Comparison of ENCODE assay signal across 16 cellular contexts in genomic region chr6:36508532-36508931, GRCh38. TPM values are rescaled to one million over a fixed set of nuclear protein-coding genes. Genes with fewer than 3 reads are reported as not detected.
DNase-seq lines count a peak whose midpoint lies in the region; ATAC-seq and TF ChIP-seq lines count a peak whose summit lies in the region.
"Had no signal": no experiment of that assay in that cellular context is flagged by ENCODE, and none has a peak within 500 bp of the region (broad histone marks: within the 10 kb centered on the region; RNA-seq: fewer than 3 reads in every experiment).

No MANE protein-coding gene starts in this region.

- peak overlapping the region; percentile 37 for H3K23ac ChIP-seq in neuronal stem cell (ENCODE audit: low read depth, low read length, poor library complexity)

- CTCF ChIA-PET in CD4-positive, alpha-beta memory T cell (lab: Charles Lee; ENCODE audit: partially characterized antibody): interaction anchor here (1.3 to 1.6 kb wide), 2 partner anchors 10 to 12 kb away, joined by 3 to 5 read pairs; no protein-coding TSS in a partner anchor
- CTCF ChIA-PET in T-cell (lab: Charles Lee): interaction anchor here in 1 of 2 donors (0.5 kb wide), 1 partner anchor 92 kb away, joined by 6 read pairs; no protein-coding TSS in a partner anchor

- H3K27ac ChIP-seq in CD4-positive, alpha-beta memory T cell (ENCODE audit: low read depth, low read length): no peak overlapping the region
- H3K27ac ChIP-seq in neuronal stem cell (replicated peaks; ENCODE audit: low read length) (no peak overlapping the region), left ventricle myocardium inferior (replicated peaks) (no peak overlapping the region)
- H3K27ac ChIP-seq: C4-2B had no signal

- H3K4ac ChIP-seq in neuronal stem cell (ENCODE audit: low read length): no peak overlapping the region

- no peak overlapping the region for H2BK12ac ChIP-seq in neuronal stem cell (ENCODE audit: low read length)

- no peaks in the 10 kb centered on the region for H3K27me3 ChIP-seq in CD4-positive, alpha-beta memory T cell (ENCODE audit: insufficient read depth, low read length)
- H3K27me3 ChIP-seq in neuronal stem cell (ENCODE audit: control insufficient read depth in 3 of 3, insufficient read depth in 3 of 3, low read depth in 1 of 3, low read length in 3 of 3) (no peaks in the 10 kb centered on the region), left ventricle myocardium inferior (ENCODE audit: low read depth) (no peaks in the 10 kb centered on the region)
- H3K27me3 ChIP-seq: BE2C had no signal

- H4K91ac ChIP-seq in neuronal stem cell (ENCODE audit: low read depth, low read length, poor library complexity): no peak overlapping the region

- peak overlapping the region in 4 of 7 donors; percentile 3 to 64 (median 52) for H3K27ac Mint-ChIP-seq in CD4-positive, alpha-beta memory T cell
- peak overlapping the region; percentile 36 to 84 for H3K27ac Mint-ChIP-seq in T-cell
- no peak overlapping the region for H3K27ac Mint-ChIP-seq in chondrocyte (ENCODE audit: unreplicated experiment)
- H3K27ac Mint-ChIP-seq: GM23338 had no signal

- peaks cover 41 to 73% of the 10 kb centered on the region in 2 donors for H3K36me3 Mint-ChIP-seq in CD4-positive, alpha-beta memory T cell
- H3K36me3 Mint-ChIP-seq in T-cell (peaks cover 55% of the 10 kb centered on the region), chondrocyte (ENCODE audit: low read depth) (peaks cover 25% of the 10 kb centered on the region)

- no peak overlapping the region for H3K4me3 ChIP-seq in CD4-positive, alpha-beta memory T cell (ENCODE audit: low read length in 2 of 2)
- H3K4me3 ChIP-seq in neuronal stem cell (ENCODE audit: low read length in 2 of 2) (peak overlapping the region in 1 of 2 donors; percentile 16), left ventricle myocardium inferior (no peak overlapping the region)
- H3K4me3 ChIP-seq: GM23338 had no signal

- no peak overlapping the region for H2BK15ac ChIP-seq in neuronal stem cell (ENCODE audit: low read length)

- TF ChIP-seq CTCF in chondrocyte (IDR thresholded peaks at IDR 0.05) (no peak), left ventricle myocardium inferior (IDR thresholded peaks at IDR 0.05; ENCODE audit: borderline replicate concordance) (no peak)

- H3K14ac ChIP-seq in neuronal stem cell (ENCODE audit: low read length): peak overlapping the region; percentile 0

- H3K27me3 Mint-ChIP-seq in CD4-positive, alpha-beta memory T cell: no peaks in the 10 kb centered on the region
- no peaks in the 10 kb centered on the region for H3K27me3 Mint-ChIP-seq in T-cell
- no peaks in the 10 kb centered on the region for H3K27me3 Mint-ChIP-seq in chondrocyte (ENCODE audit: low read depth)

- peaks cover 33% of the 10 kb centered on the region for H3K4me1 ChIP-seq in CD4-positive, alpha-beta memory T cell (ENCODE audit: insufficient read depth, low read length)
- H3K4me1 ChIP-seq in neuronal stem cell (ENCODE audit: control insufficient read depth in 2 of 2, insufficient read depth in 1 of 2, low read depth in 1 of 2, low read length in 2 of 2): no peaks in the 10 kb centered on the region
- peaks cover 15% of the 10 kb centered on the region for H3K4me1 ChIP-seq in left ventricle myocardium inferior
- H3K4me1 ChIP-seq: BE2C had no signal

- H3K9ac ChIP-seq in neuronal stem cell (ENCODE audit: low read depth, low read length, poor library complexity): no peak overlapping the region

- H4K8ac ChIP-seq in neuronal stem cell (ENCODE audit: low read depth, low read length): no peak overlapping the region

- ATAC-seq in T-cell (replicated peaks in 1 of 4) (peak in 1 of 4 experiments; percentile 15), left lobe of liver (peak; percentile 68), HG03159 (IDR thresholded peaks at IDR 0.05; ENCODE audit: unreplicated experiment) (no peak), GM21423 (IDR thresholded peaks at IDR 0.05; ENCODE audit: unreplicated experiment) (no peak)
- ATAC-seq: GM23338 had no signal

- H2BK5ac ChIP-seq in neuronal stem cell (ENCODE audit: low read length): no peak overlapping the region

- H3K9me3 Mint-ChIP-seq in CD4-positive, alpha-beta memory T cell: no peaks in the 10 kb centered on the region
- H3K9me3 Mint-ChIP-seq in T-cell: no peaks in the 10 kb centered on the region
- no peaks in the 10 kb centered on the region for H3K9me3 Mint-ChIP-seq in chondrocyte (ENCODE audit: low read depth)

- intact Hi-C loops in CD4-positive, alpha-beta memory T cell (cut with micrococcal nuclease): loop anchor here (5.0 kb wide), 2 partner anchors 39 to 86 kb away; partner anchors contain the start of gene STK38
- intact Hi-C loops in left ventricle myocardium inferior (cut with micrococcal nuclease): no loop called here

- POLR2A ChIA-PET in CD4-positive, alpha-beta memory T cell (lab: Charles Lee; ENCODE audit: partially characterized antibody): interaction anchor here (1.1 to 4.4 kb wide), 6 partner anchors 8 to 88 kb away, joined by 3 to 28 read pairs (median 4); no protein-coding TSS in a partner anchor
- POLR2A ChIA-PET in T-cell (lab: Charles Lee): no interaction called here

- WGBS in neuronal stem cell (ENCODE audit: extremely low coverage in 2 of 2, insufficient read length in 2 of 2, insufficient replicate concordance in 1 of 2), 2 donors: no CpG with 5 or more reads among the region's 10 CpGs

- no peak overlapping the region for H2BK120ac ChIP-seq in neuronal stem cell (ENCODE audit: low read depth, low read length)

- no peak overlapping the region for H3K18ac ChIP-seq in neuronal stem cell (ENCODE audit: low read length)

- H3K4me2 ChIP-seq in neuronal stem cell (ENCODE audit: insufficient read depth, low read length, poor library complexity, severe bottlenecking): no peak overlapping the region
- H3K4me2 ChIP-seq: GM23338 had no signal

- H2AFZ ChIP-seq in neuronal stem cell (ENCODE audit: low read length): no peak overlapping the region
- H2AFZ ChIP-seq: GM23338 had no signal

- no peak overlapping the region for H2AK5ac ChIP-seq in neuronal stem cell (ENCODE audit: low read depth, low read length)

- H3K4me3 Mint-ChIP-seq in CD4-positive, alpha-beta memory T cell: no peak overlapping the region
- no peak overlapping the region for H3K4me3 Mint-ChIP-seq in T-cell
- H3K4me3 Mint-ChIP-seq in chondrocyte (ENCODE audit: unreplicated experiment): no peak overlapping the region
- H3K4me3 Mint-ChIP-seq: GM23338 had no signal

- H3K36me3 ChIP-seq in CD4-positive, alpha-beta memory T cell (ENCODE audit: insufficient read depth, low read length): peaks cover 54% of the 10 kb centered on the region
- H3K36me3 ChIP-seq in neuronal stem cell (replicated peaks in 1 of 2; ENCODE audit: control insufficient read depth in 2 of 2, insufficient read depth in 2 of 2, low read length in 2 of 2) (peaks cover 14 to 88% of the 10 kb centered on the region in 2 donors), left ventricle myocardium inferior (peaks cover 89% of the 10 kb centered on the region)

- H3K9me3 ChIP-seq in CD4-positive, alpha-beta memory T cell (ENCODE audit: control insufficient read depth in 1 of 2, low read length in 2 of 2): no peaks in the 10 kb centered on the region
- H3K9me3 ChIP-seq in neuronal stem cell (replicated peaks in 1 of 2; ENCODE audit: control insufficient read depth in 2 of 2, insufficient read depth in 1 of 2, low read depth in 1 of 2, low read length in 2 of 2) (peaks cover 10 to 17% of the 10 kb centered on the region in 2 donors), left ventricle myocardium inferior (replicated peaks) (no peaks in the 10 kb centered on the region)
- H3K9me3 ChIP-seq: BE2C had no signal

- no peaks in the 10 kb centered on the region for H3K79me1 ChIP-seq in neuronal stem cell (ENCODE audit: low read depth, low read length)

- no peak for DNase-seq in CD4-positive, alpha-beta memory T cell
- DNase-seq in T-cell: no peak
- DNase-seq in left lobe of liver (ENCODE audit: low spot score): peak; percentile 55
- DNase-seq in neuronal stem cell (ENCODE audit: low spot score): no peak
- DNase-seq in chondrocyte (ENCODE audit: low spot score): no peak
- DNase-seq in left ventricle myocardium inferior: no peak
- DNase-seq: BE2C, Calu3, DMS79 treated with DMSO at 0.1 percent for 48 hours, EL, H7, KBM-7 had no signal

- peaks cover 31 to 55% (median 43%) of the 10 kb centered on the region in 4 donors for H3K4me1 Mint-ChIP-seq in CD4-positive, alpha-beta memory T cell
- peaks cover 38 to 62% (median 46%) of the 10 kb centered on the region in 3 donors for H3K4me1 Mint-ChIP-seq in T-cell
- H3K4me1 Mint-ChIP-seq in chondrocyte (ENCODE audit: low read depth): peaks cover 3% of the 10 kb centered on the region
- H3K4me1 Mint-ChIP-seq: GM23338 had no signal

RNA-seq across cellular contexts. Expression of gene STK38, which starts 38.7 kb away (rescaled TPM):
- total RNA-seq in CD4-positive, alpha-beta memory T cell: 100 to 1,000 TPM; 186 to 190 TPM
- 100 to 1,000 TPM in 1 of 2 donors, 10 to 100 TPM in 1; 54.3 to 124 TPM for polyA plus RNA-seq in CD4-positive, alpha-beta memory T cell
- 100 to 1,000 TPM in 4 of 5 donors, 10 to 100 TPM in 1; 90.3 to 164 (median 152) TPM for total RNA-seq in T-cell
- 13.5 TPM for total RNA-seq in left lobe of liver
- polyA plus RNA-seq in neuronal stem cell (2013, experiment 1 of 2): 12.3 TPM
- 12.3 TPM for polyA plus RNA-seq in neuronal stem cell (2013, experiment 2 of 2)
- 60.4 to 65.1 TPM (median 63.2 TPM) in 3 replicates for total RNA-seq in chondrocyte
- 25.5 TPM for total RNA-seq in left ventricle myocardium inferior
